ENCODE assay signal across 1 cellular context in genomic region chr5:3600106-3600997, GRCh38.
TF ChIP-seq lines count a peak whose summit lies in the region.

No MANE protein-coding gene starts in this region.

TF ChIP-seq in endothelial cell of umbilical vein, 7 proteins besides CTCF, POLR2A, EP300 and RAD21:
- TF ChIP-seq EZH2 (IDR thresholded peaks at IDR 0.05; ENCODE audit: borderline replicate concordance, low read depth, low read length, severe bottlenecking) (peak; percentile 70), JUN (IDR thresholded peaks at IDR 0.05; ENCODE audit: borderline replicate concordance, insufficient read depth, insufficient read length, low read depth) (no peak)
